Comparison of ENCODE assay signal across 8 cellular contexts in the genomic region with DNA sequence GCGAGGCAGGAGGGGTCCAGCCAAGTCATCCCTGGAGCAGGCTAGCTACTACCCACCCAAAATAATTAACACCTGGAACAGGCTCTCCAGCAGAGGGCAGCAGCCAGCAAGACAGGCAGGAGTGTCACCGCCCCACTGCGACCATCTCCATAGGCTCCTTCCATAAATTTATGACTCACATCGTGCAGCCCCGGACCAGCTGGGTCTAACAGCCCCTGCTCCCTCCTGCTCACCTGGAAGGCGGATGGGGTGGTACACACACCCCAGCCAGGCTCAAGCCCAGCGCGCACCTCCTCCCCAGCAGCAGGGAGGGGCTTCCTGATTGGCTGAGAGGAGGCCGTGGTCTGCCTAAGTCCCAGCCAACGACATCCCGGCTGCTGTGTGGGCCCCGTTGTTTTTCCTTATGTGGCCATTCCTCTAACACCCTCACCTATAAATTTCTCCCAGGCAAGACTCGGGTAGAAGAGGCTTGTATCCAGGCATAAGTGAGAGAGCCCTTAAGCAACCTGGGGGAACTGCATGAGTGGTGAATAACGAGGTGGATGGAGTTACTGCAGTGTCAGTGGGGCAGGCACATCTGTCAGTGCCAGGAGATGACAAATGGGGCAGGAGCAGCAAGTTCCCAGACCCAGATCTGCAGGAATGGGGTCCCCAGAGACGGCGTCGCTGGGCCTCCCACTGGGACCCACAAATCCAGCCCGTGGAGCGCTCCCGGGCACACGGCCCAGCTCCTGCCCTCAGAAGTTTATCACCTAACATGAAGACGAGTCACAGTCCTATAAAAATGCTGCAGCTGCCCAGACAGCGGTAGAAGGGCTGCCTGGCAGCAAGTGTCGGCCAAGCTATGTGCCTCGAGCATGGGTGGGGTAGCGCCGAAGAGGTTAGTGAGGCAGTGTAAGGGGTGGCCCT. TPM values are rescaled to one million over a fixed set of nuclear protein-coding genes. Genes with fewer than 3 reads are reported as not detected.
DNase-seq lines count a peak whose midpoint lies in the region; ATAC-seq and TF ChIP-seq lines count a peak whose summit lies in the region.

No MANE protein-coding gene starts in this region.

- H3K9me3 ChIP-seq in heart right ventricle (no peaks in the 10 kb centered on the region), gastrocnemius medialis (no peaks in the 10 kb centered on the region)

- TF ChIP-seq CTCF in GM12865 (IDR thresholded peaks at IDR 0.05; ENCODE audit: insufficient read depth, low read depth, low read length, missing control alignments) (peak; percentile 68), NB4 (IDR thresholded peaks at IDR 0.05; ENCODE audit: low read depth, low read length) (peak; percentile 70), heart right ventricle (IDR thresholded peaks at IDR 0.05) (peak; percentile 35 to 73 (median 65)), gastrocnemius medialis (IDR thresholded peaks at IDR 0.05 in 4 of 5, conservative IDR thresholded peaks at IDR 0.05 in 1 of 5) (peak; percentile 5 to 57 (median 53))

- H3K9me3 Mint-ChIP-seq in activated naive CD4-positive, alpha-beta T cell treated with anti-CD3 and anti-CD28 coated beads, Interleukin-2, amount 10 ng/mL, durations not matched to agents 7 days and 5 days: no peaks in the 10 kb centered on the region

- in situ Hi-C loops in gastrocnemius medialis (cut with MboI; ENCODE audit: low sequenced_read_pairs in 4 of 4): no loop called here

- intact Hi-C loops in heart right ventricle (cut with DNase I): loop anchor here in 2 of 10 donors (5.0 kb wide), 1 partner anchor 356 kb away; no protein-coding TSS in a partner anchor
- intact Hi-C loops in gastrocnemius medialis (cut with DNase I; ENCODE audit: low total_unique reads): loop anchor here (5.0 kb wide), 1 partner anchor 356 kb away; no protein-coding TSS in a partner anchor

- DNase-seq in GM12865 (ENCODE audit: low read depth) (peak; percentile 66), NB4 (ENCODE audit: low read depth) (peak; percentile 73), heart right ventricle (peak; percentile 45 to 57), gastrocnemius medialis (no peak), putamen (ENCODE audit: low spot score) (no peak)
- peak; percentile 82 for DNase-seq in activated naive CD4-positive, alpha-beta T cell treated with anti-CD3 and anti-CD28 coated beads, Interleukin-2, amount 10 ng/mL, durations not matched to agents 7 days and 5 days

- H3K27me3 Mint-ChIP-seq in activated naive CD4-positive, alpha-beta T cell treated with anti-CD3 and anti-CD28 coated beads, Interleukin-2, amount 10 ng/mL, durations not matched to agents 7 days and 5 days: no peaks in the 10 kb centered on the region

- peaks cover 5% of the 10 kb centered on the region for H3K4me1 Mint-ChIP-seq in activated naive CD4-positive, alpha-beta T cell treated with anti-CD3 and anti-CD28 coated beads, Interleukin-2, amount 10 ng/mL, durations not matched to agents 7 days and 5 days

- no peak overlapping the region for H3K4me3 Mint-ChIP-seq in activated naive CD4-positive, alpha-beta T cell treated with anti-CD3 and anti-CD28 coated beads, Interleukin-2, amount 10 ng/mL, durations not matched to agents 7 days and 5 days

- WGBS in heart right ventricle, 2 donors: 34 to 46% methylated on average over 27 of the region's 27 CpGs

- H3K36me3 ChIP-seq in heart right ventricle (peaks cover 0 to 2% (median 0%) of the 10 kb centered on the region in 9 donors), gastrocnemius medialis (no peaks in the 10 kb centered on the region)

- CTCF ChIA-PET in activated naive CD4-positive, alpha-beta T cell treated with anti-CD3 and anti-CD28 coated beads, Interleukin-2, amount 10 ng/mL, durations not matched to agents 7 days and 5 days (lab: Charles Lee): interaction anchor here (0.6 to 3.2 kb wide), 19 partner anchors 11 to 1562 kb away, joined by 3 to 18 read pairs (median 5); no protein-coding TSS in a partner anchor

- ATAC-seq in SK-N-SH treated with all-trans-retinoic acid at 6 μM for 48 hours (peak; percentile 81), heart right ventricle (peak in 7 of 8 donors; percentile 28 to 69 (median 57)), gastrocnemius medialis (peak in 1 of 2 donors; percentile 66), GM18873 (IDR thresholded peaks at IDR 0.05; ENCODE audit: low FRiP score, unreplicated experiment) (no peak)

- H3K27ac ChIP-seq in heart right ventricle: no peak overlapping the region
- H3K27ac ChIP-seq in gastrocnemius medialis: no peak overlapping the region

- H3K27ac Mint-ChIP-seq in activated naive CD4-positive, alpha-beta T cell treated with anti-CD3 and anti-CD28 coated beads, Interleukin-2, amount 10 ng/mL, durations not matched to agents 7 days and 5 days: no peak overlapping the region

- no peaks in the 10 kb centered on the region for H3K36me3 Mint-ChIP-seq in activated naive CD4-positive, alpha-beta T cell treated with anti-CD3 and anti-CD28 coated beads, Interleukin-2, amount 10 ng/mL, durations not matched to agents 7 days and 5 days

- H3K27me3 ChIP-seq in heart right ventricle (no peaks in the 10 kb centered on the region), gastrocnemius medialis (no peaks in the 10 kb centered on the region)

- H3K4me3 ChIP-seq in GM12865 (ENCODE audit: low read depth, low read length) (no peak overlapping the region), NB4 (ENCODE audit: low read depth, low read length) (no peak overlapping the region), heart right ventricle (peak overlapping the region in 2 of 10 donors; percentile 4 to 6), gastrocnemius medialis (no peak overlapping the region)

- H3K4me1 ChIP-seq in heart right ventricle (peaks cover 0 to 8% (median 0%) of the 10 kb centered on the region in 9 donors), gastrocnemius medialis (no peaks in the 10 kb centered on the region)

- no peak for TF ChIP-seq POLR2A in NB4 (IDR thresholded peaks at IDR 0.05; ENCODE audit: extremely low read depth, insufficient read length)
- TF ChIP-seq POLR2A in gastrocnemius medialis (IDR thresholded peaks at IDR 0.05): no peak

TF ChIP-seq in SK-N-SH treated with all-trans-retinoic acid at 6 μM for 48 hours, 23 proteins besides CTCF, POLR2A, EP300 and RAD21:
- TF ChIP-seq ZFP30 (CRISPR knock-in tag; IDR thresholded peaks at IDR 0.05) (no peak), TOX (CRISPR knock-in tag; IDR thresholded peaks at IDR 0.05; ENCODE audit: borderline replicate concordance) (no peak), RARB (CRISPR knock-in tag; IDR thresholded peaks at IDR 0.05) (no peak), PPARA (CRISPR knock-in tag; IDR thresholded peaks at IDR 0.05; ENCODE audit: borderline replicate concordance) (no peak)

RNA-seq across cellular contexts. Expression of a gene that starts 43.1 kb away (rescaled TPM):
- total RNA-seq in heart right ventricle: 10 to 100 TPM; 10.4 to 19.4 (median 13.4) TPM
- polyA plus RNA-seq in heart right ventricle: 10 to 100 TPM; 15.0 to 22.2 TPM
- total RNA-seq in gastrocnemius medialis: 10 to 100 TPM; 44.2 to 50.1 (median 46.1) TPM

Comparison
In these comparisons a context has a peak if more than half of its experiments do, and no peak if none do; other contexts are left out.
1. DNase-seq: peak in GM12865 (single experiment), NB4 (single experiment), activated naive CD4-positive, alpha-beta T cell treated with anti-CD3 and anti-CD28 coated beads, Interleukin-2, amount 10 ng/mL, durations not matched to agents 7 days and 5 days (single experiment) and heart right ventricle (2 of 2); none in gastrocnemius medialis (0 of 2) and putamen (single experiment).
2. Peak in every context shown above with its lines, with median percentiles within 50 percentile points of each other: CTCF ChIP-seq.